ENCODE assay signal across 6 cellular contexts in genomic region chr10:104452977-104453376, GRCh38.
"Had no signal": no experiment of that assay in that cellular context is flagged by ENCODE, and none has a peak within 500 bp of the region (broad histone marks: within the 10 kb centered on the region; RNA-seq: fewer than 3 reads in every experiment).

No MANE protein-coding gene starts in this region.

- ATAC-seq: GM23338, HepG2 had no signal

- H3K4me3 ChIP-seq: GM23338 had no signal

- DNase-seq: H9, HCEC 1CT, KBM-7 had no signal

- H3K27ac ChIP-seq: HL-60 had no signal
